Comparison of ENCODE assay signal across 10 cellular contexts in genomic region chr9:120755044-120755443, GRCh38. TPM values are rescaled to one million over a fixed set of nuclear protein-coding genes. Genes with fewer than 3 reads are reported as not detected.
DNase-seq lines count a peak whose midpoint lies in the region; ATAC-seq and TF ChIP-seq lines count a peak whose summit lies in the region.
"Had no signal": no experiment of that assay in that cellular context is flagged by ENCODE, and none has a peak within 500 bp of the region (broad histone marks: within the 10 kb centered on the region; RNA-seq: fewer than 3 reads in every experiment).

No MANE protein-coding gene starts in this region.

- H3K27me3 Mint-ChIP-seq in natural killer cell (ENCODE audit: low read depth in 2 of 2) = no peaks in the 10 kb centered on the region
- H3K27me3 Mint-ChIP-seq: CD4-positive, alpha-beta memory T cell had no signal

- ATAC-seq in GM18520 (IDR thresholded peaks at IDR 0.05; ENCODE audit: unreplicated experiment) (peak; percentile 70), GM21390 (IDR thresholded peaks at IDR 0.05; ENCODE audit: unreplicated experiment) (peak; percentile 72), HG02852 (IDR thresholded peaks at IDR 0.05; ENCODE audit: unreplicated experiment) (peak; percentile 84), HG03469 (IDR thresholded peaks at IDR 0.05; ENCODE audit: unreplicated experiment) (peak; percentile 58), natural killer cell (no peak)

- intact Hi-C loops in natural killer cell (cut with micrococcal nuclease) = loop anchor here (1.0 kb wide), 2 partner anchors 181 to 305 kb away; no protein-coding TSS in a partner anchor

- no peaks in the 10 kb centered on the region for H3K9me3 Mint-ChIP-seq in natural killer cell
- H3K9me3 Mint-ChIP-seq: CD4-positive, alpha-beta memory T cell had no signal

- DNase-seq in activated CD4-positive, alpha-beta T cell treated with anti-CD3 and anti-CD28 coated beads, Interleukin-2, amount 50 U/mL, for 48 hours = no peak
- DNase-seq in cortex of kidney (lab: John Stamatoyannopoulos, UW) (no peak), natural killer cell (no peak), SHP77 (lab: John Stamatoyannopoulos, UW) (no peak)
- DNase-seq: right lobe of liver had no signal

- peaks cover 0 to 5% of the 10 kb centered on the region in 2 donors for H3K4me1 Mint-ChIP-seq in natural killer cell

- no peak overlapping the region for H3K4me3 Mint-ChIP-seq in natural killer cell
- H3K4me3 Mint-ChIP-seq: CD4-positive, alpha-beta memory T cell had no signal

- no peak overlapping the region for H3K27ac Mint-ChIP-seq in natural killer cell

- TF ChIP-seq CTCF in natural killer cell (IDR thresholded peaks at IDR 0.05) = no peak

- H3K36me3 Mint-ChIP-seq in natural killer cell = no peaks in the 10 kb centered on the region

RNA-seq across cellular contexts. Expression of gene FBXW2, which starts 38.2 kb away (rescaled TPM):
- total RNA-seq in natural killer cell = 100 to 1,000 TPM in 1 of 3 donors, 10 to 100 TPM in 2; 88.3 to 122 (median 92.6) TPM

RNA-seq across cellular contexts. Expression of gene MEGF9, which starts 40.8 kb away (rescaled TPM):
- total RNA-seq in natural killer cell = 10 to 100 TPM; 17.5 to 25.9 (median 22.3) TPM

Comparison
In these comparisons a context has a peak if more than half of its experiments do, and no peak if none do; other contexts are left out.
1. ATAC-seq: peak in GM18520 (single experiment), GM21390 (single experiment), HG02852 (single experiment) and HG03469 (single experiment); none in natural killer cell (0 of 3).